Comparison of ENCODE assay signal across 1 cellular context in genomic region chr6:153767127-153767526, GRCh38.
TF ChIP-seq lines count a peak whose summit lies in the region.

No MANE protein-coding gene starts in this region.

TF ChIP-seq in HepG2, 621 proteins besides CTCF, POLR2A, EP300 and RAD21 (continued from another document):
- TF ChIP-seq, protein P1, sequence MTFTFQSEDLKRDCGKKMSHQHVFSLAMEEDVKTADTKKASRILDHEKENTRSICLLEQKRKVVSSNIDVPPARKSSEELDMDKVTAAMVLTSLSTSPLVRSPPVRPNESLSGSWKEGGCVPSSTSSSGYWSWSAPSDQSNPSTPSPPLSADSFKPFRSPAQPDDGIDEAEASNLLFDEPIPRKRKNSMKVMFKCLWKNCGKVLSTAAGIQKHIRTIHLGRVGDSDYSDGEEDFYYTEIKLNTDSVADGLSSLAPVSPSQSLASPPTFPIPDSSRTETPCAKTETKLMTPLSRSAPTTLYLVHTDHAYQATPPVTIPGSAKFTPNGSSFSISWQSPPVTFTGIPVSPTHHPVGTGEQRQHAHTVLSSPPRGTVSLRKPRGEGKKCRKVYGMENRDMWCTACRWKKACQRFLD (CRISPR knock-in tag; IDR thresholded peaks at IDR 0.05; ENCODE audit: borderline replicate concordance), result no peak
- TF ChIP-seq ZMYM4 (CRISPR knock-in tag; IDR thresholded peaks at IDR 0.05) (no peak), IKZF4 (CRISPR knock-in tag; IDR thresholded peaks at IDR 0.05; ENCODE audit: borderline replicate concordance, low read depth, not compliant biosample characterization) (no peak), FOXA3 (CRISPR knock-in tag; IDR thresholded peaks at IDR 0.05) (peak; percentile 49; the same call in 1 of the 2 replicates), CEBPB (IDR thresholded peaks at IDR 0.05; ENCODE audit: borderline replicate concordance, low read depth, low read length) (peak; percentile 81), BCL6 (CRISPR knock-in tag; IDR thresholded peaks at IDR 0.05) (peak; percentile 69), ZBTB42 (CRISPR knock-in tag; IDR thresholded peaks at IDR 0.05) (no peak), FOXA1 (IDR thresholded peaks at IDR 0.05) (no peak), FOXA1 (CRISPR knock-in tag; IDR thresholded peaks at IDR 0.05) (0 out of 2 replicates have a peak, but pooled peaks have one; percentile 6), ZNF282 (IDR thresholded peaks at IDR 0.05; ENCODE audit: partially characterized antibody) (no peak), TOPORS (CRISPR knock-in tag; IDR thresholded peaks at IDR 0.05) (no peak), ATF4 (CRISPR knock-in tag; IDR thresholded peaks at IDR 0.05) (peak in 1 of 2 experiments; percentile 31; a peak in 1 of 4 replicates), SOX6 (IDR thresholded peaks at IDR 0.05) (no peak), SOX6 (CRISPR knock-in tag; IDR thresholded peaks at IDR 0.05) (peak; percentile 35; the same call in 1 of the 2 replicates), GFI1 (CRISPR knock-in tag; IDR thresholded peaks at IDR 0.05; ENCODE audit: borderline replicate concordance) (no peak), SOX13 (IDR thresholded peaks at IDR 0.05) (no peak), SOX13 (CRISPR knock-in tag; conservative IDR thresholded peaks at IDR 0.05 in 1 of 2, IDR thresholded peaks at IDR 0.05 in 1 of 2) (peak in 1 of 2 experiments; percentile 63; a peak in 1 of 4 replicates), ATF7 (IDR thresholded peaks at IDR 0.05) (peak; percentile 55), ATF7 (CRISPR knock-in tag; IDR thresholded peaks at IDR 0.05) (no peak), ZNF256 (CRISPR knock-in tag; conservative IDR thresholded peaks at IDR 0.05) (no peak), FOXM1 (CRISPR knock-in tag; IDR thresholded peaks at IDR 0.05) (no peak), PTBP1 (IDR thresholded peaks at IDR 0.05; ENCODE audit: low read depth, low read length, poor library complexity, severe bottlenecking) (no peak), FOXP1 (IDR thresholded peaks at IDR 0.05) (no peak), FOXP1 (CRISPR knock-in tag; IDR thresholded peaks at IDR 0.05) (peak; percentile 62; the same call in 1 of the 2 replicates), ZNF317 (CRISPR knock-in tag; IDR thresholded peaks at IDR 0.05) (no peak), THAP9 (CRISPR knock-in tag; IDR thresholded peaks at IDR 0.05; ENCODE audit: borderline replicate concordance) (no peak), GATAD2A (CRISPR knock-in tag; IDR thresholded peaks at IDR 0.05) (peak; percentile 38; the same call in 1 of the 2 replicates), CEBPG (CRISPR knock-in tag; IDR thresholded peaks at IDR 0.05) (peak; percentile 45; the same call in 1 of the 2 replicates), PLRG1 (conservative IDR thresholded peaks at IDR 0.05) (no peak), LBX2 (CRISPR knock-in tag; IDR thresholded peaks at IDR 0.05; ENCODE audit: borderline replicate concordance) (no peak)
- TF ChIP-seq, protein P2, sequence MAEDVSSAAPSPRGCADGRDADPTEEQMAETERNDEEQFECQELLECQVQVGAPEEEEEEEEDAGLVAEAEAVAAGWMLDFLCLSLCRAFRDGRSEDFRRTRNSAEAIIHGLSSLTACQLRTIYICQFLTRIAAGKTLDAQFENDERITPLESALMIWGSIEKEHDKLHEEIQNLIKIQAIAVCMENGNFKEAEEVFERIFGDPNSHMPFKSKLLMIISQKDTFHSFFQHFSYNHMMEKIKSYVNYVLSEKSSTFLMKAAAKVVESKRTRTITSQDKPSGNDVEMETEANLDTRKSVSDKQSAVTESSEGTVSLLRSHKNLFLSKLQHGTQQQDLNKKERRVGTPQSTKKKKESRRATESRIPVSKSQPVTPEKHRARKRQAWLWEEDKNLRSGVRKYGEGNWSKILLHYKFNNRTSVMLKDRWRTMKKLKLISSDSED (CRISPR knock-in tag; IDR thresholded peaks at IDR 0.05), result no peak
- TF ChIP-seq, protein P3, sequence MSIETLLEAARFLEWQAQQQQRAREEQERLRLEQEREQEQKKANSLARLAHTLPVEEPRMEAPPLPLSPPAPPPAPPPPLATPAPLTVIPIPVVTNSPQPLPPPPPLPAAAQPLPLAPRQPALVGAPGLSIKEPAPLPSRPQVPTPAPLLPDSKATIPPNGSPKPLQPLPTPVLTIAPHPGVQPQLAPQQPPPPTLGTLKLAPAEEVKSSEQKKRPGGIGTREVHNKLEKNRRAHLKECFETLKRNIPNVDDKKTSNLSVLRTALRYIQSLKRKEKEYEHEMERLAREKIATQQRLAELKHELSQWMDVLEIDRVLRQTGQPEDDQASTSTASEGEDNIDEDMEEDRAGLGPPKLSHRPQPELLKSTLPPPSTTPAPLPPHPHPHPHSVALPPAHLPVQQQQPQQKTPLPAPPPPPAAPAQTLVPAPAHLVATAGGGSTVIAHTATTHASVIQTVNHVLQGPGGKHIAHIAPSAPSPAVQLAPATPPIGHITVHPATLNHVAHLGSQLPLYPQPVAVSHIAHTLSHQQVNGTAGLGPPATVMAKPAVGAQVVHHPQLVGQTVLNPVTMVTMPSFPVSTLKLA (IDR thresholded peaks at IDR 0.05), result no peak
TF ChIP-seq in HepG2: peak in this region for 11.
